Comparison of ENCODE assay signal across 25 cellular contexts in genomic region chr10:3949741-3950140, GRCh38.
DNase-seq lines count a peak whose midpoint lies in the region; ATAC-seq, FAIRE-seq and TF ChIP-seq lines count a peak whose summit lies in the region.
"Had no signal": no experiment of that assay in that cellular context is flagged by ENCODE, and none has a peak within 500 bp of the region (broad histone marks: within the 10 kb centered on the region; RNA-seq: fewer than 3 reads in every experiment).

No MANE protein-coding gene starts in this region.

- no peak overlapping the region for H3K4me3 ChIP-seq in Panc1 (ENCODE audit: low read depth in 2 of 2, low read length in 2 of 2)
- H3K4me3 ChIP-seq: gastroesophageal sphincter, lower lobe of right lung, MG63, right atrium auricular region, SK-N-MC had no signal

- peak overlapping the region; percentile 49 for H3K27ac Mint-ChIP-seq in activated CD4-positive, alpha-beta T cell treated with anti-CD3 and anti-CD28 coated beads, Interleukin-2, amount 10 ng/mL, durations not matched to agents 24 days and 14 days
- H3K27ac Mint-ChIP-seq in activated CD4-positive, alpha-beta T cell treated with anti-CD3 and anti-CD28 coated beads for 36 hours: no peak overlapping the region
- peak overlapping the region; percentile 98 to 99 for H3K27ac Mint-ChIP-seq in effector memory CD8-positive, alpha-beta T cell
- no peak overlapping the region for H3K27ac Mint-ChIP-seq in osteocyte (ENCODE audit: unreplicated experiment)

- peak overlapping the region; percentile 98 for H3K27ac ChIP-seq in Panc1 (ENCODE audit: low read length)
- H3K27ac ChIP-seq: gastroesophageal sphincter, HL-60, lower lobe of right lung, right atrium auricular region, SK-N-MC had no signal

- intact Hi-C loops in activated CD4-positive, alpha-beta T cell treated with anti-CD3 and anti-CD28 coated beads, Interleukin-2, amount 10 ng/mL, durations not matched to agents 24 days and 14 days (cut with micrococcal nuclease): loop anchor here (2.0 to 5.0 kb wide), 3 partner anchors 23 to 703 kb away; no protein-coding TSS in a partner anchor
- intact Hi-C loops in activated CD4-positive, alpha-beta T cell treated with anti-CD3 and anti-CD28 coated beads for 36 hours (cut with DNase I, micrococcal nuclease): loop anchor here in 1 of 2 experiments (5.0 kb wide), 1 partner anchor 703 kb away; no protein-coding TSS in a partner anchor
- intact Hi-C loops in Panc1 (cut with micrococcal nuclease; ENCODE audit: unreplicated experiment): loop anchor here (10.0 kb wide), 1 partner anchor 105 kb away; no protein-coding TSS in a partner anchor

- H3K27me3 ChIP-seq in Panc1 (ENCODE audit: control insufficient read depth, insufficient read depth, low read length): no peaks in the 10 kb centered on the region
- H3K27me3 ChIP-seq: gastroesophageal sphincter, MG63, right atrium auricular region had no signal

- H3K9me3 Mint-ChIP-seq in activated CD4-positive, alpha-beta T cell treated with anti-CD3 and anti-CD28 coated beads, Interleukin-2, amount 10 ng/mL, durations not matched to agents 24 days and 14 days: peaks cover 8% of the 10 kb centered on the region
- no peaks in the 10 kb centered on the region for H3K9me3 Mint-ChIP-seq in activated CD4-positive, alpha-beta T cell treated with anti-CD3 and anti-CD28 coated beads for 36 hours (ENCODE audit: low read depth)
- no peaks in the 10 kb centered on the region for H3K9me3 Mint-ChIP-seq in effector memory CD8-positive, alpha-beta T cell
- no peaks in the 10 kb centered on the region for H3K9me3 Mint-ChIP-seq in osteocyte (ENCODE audit: unreplicated experiment)

- CTCF ChIA-PET in activated CD4-positive, alpha-beta T cell treated with anti-CD3 and anti-CD28 coated beads for 36 hours (lab: Charles Lee): no interaction called here
- CTCF ChIA-PET in Panc1 (lab: Charles Lee): interaction anchor here (1.0 kb wide), 1 partner anchor 9 kb away, joined by 3 read pairs; no protein-coding TSS in a partner anchor

- H3K36me3 ChIP-seq in Panc1 (ENCODE audit: control insufficient read depth, insufficient read depth, low read length): no peaks in the 10 kb centered on the region
- H3K36me3 ChIP-seq: gastroesophageal sphincter, lower lobe of right lung, MG63, right atrium auricular region had no signal

- H3K27me3 Mint-ChIP-seq in activated CD4-positive, alpha-beta T cell treated with anti-CD3 and anti-CD28 coated beads, Interleukin-2, amount 10 ng/mL, durations not matched to agents 24 days and 14 days: no peaks in the 10 kb centered on the region
- no peaks in the 10 kb centered on the region for H3K27me3 Mint-ChIP-seq in activated CD4-positive, alpha-beta T cell treated with anti-CD3 and anti-CD28 coated beads for 36 hours
- H3K27me3 Mint-ChIP-seq in effector memory CD8-positive, alpha-beta T cell: no peaks in the 10 kb centered on the region
- no peaks in the 10 kb centered on the region for H3K27me3 Mint-ChIP-seq in osteocyte (ENCODE audit: unreplicated experiment)
- H3K27me3 Mint-ChIP-seq: activated naive CD8-positive, alpha-beta T cell; brain had no signal

- H3K36me3 Mint-ChIP-seq in activated CD4-positive, alpha-beta T cell treated with anti-CD3 and anti-CD28 coated beads, Interleukin-2, amount 10 ng/mL, durations not matched to agents 24 days and 14 days (ENCODE audit: low read depth): peaks cover 3% of the 10 kb centered on the region
- peaks cover 6% of the 10 kb centered on the region for H3K36me3 Mint-ChIP-seq in activated CD4-positive, alpha-beta T cell treated with anti-CD3 and anti-CD28 coated beads for 36 hours (ENCODE audit: low read depth)
- peaks cover 41% of the 10 kb centered on the region for H3K36me3 Mint-ChIP-seq in effector memory CD8-positive, alpha-beta T cell (ENCODE audit: insufficient read depth)
- H3K36me3 Mint-ChIP-seq in osteocyte (ENCODE audit: unreplicated experiment): no peaks in the 10 kb centered on the region
- H3K36me3 Mint-ChIP-seq: activated naive CD8-positive, alpha-beta T cell; brain had no signal

- H3K4me1 ChIP-seq in Panc1 (ENCODE audit: control insufficient read depth, insufficient read depth, low read length): peaks cover 10% of the 10 kb centered on the region
- H3K4me1 ChIP-seq: lower lobe of right lung had no signal

- peaks cover 44% of the 10 kb centered on the region for H3K4me1 Mint-ChIP-seq in activated CD4-positive, alpha-beta T cell treated with anti-CD3 and anti-CD28 coated beads, Interleukin-2, amount 10 ng/mL, durations not matched to agents 24 days and 14 days
- peaks cover 42% of the 10 kb centered on the region for H3K4me1 Mint-ChIP-seq in activated CD4-positive, alpha-beta T cell treated with anti-CD3 and anti-CD28 coated beads for 36 hours
- H3K4me1 Mint-ChIP-seq in effector memory CD8-positive, alpha-beta T cell (ENCODE audit: low read depth in 2 of 2): peaks cover 53 to 70% of the 10 kb centered on the region in 2 donors
- H3K4me1 Mint-ChIP-seq in osteocyte (ENCODE audit: unreplicated experiment): peaks cover 3% of the 10 kb centered on the region

- no peak for ATAC-seq in activated CD4-positive, alpha-beta T cell treated with anti-CD3 and anti-CD28 coated beads for 36 hours
- ATAC-seq in Panc1: no peak
- no peak for ATAC-seq in effector memory CD8-positive, alpha-beta T cell (replicated peaks)
- ATAC-seq: gastroesophageal sphincter had no signal

- no peak overlapping the region for H3K4me3 Mint-ChIP-seq in activated CD4-positive, alpha-beta T cell treated with anti-CD3 and anti-CD28 coated beads, Interleukin-2, amount 10 ng/mL, durations not matched to agents 24 days and 14 days
- no peak overlapping the region for H3K4me3 Mint-ChIP-seq in activated CD4-positive, alpha-beta T cell treated with anti-CD3 and anti-CD28 coated beads for 36 hours
- peak overlapping the region; percentile 68 to 87 for H3K4me3 Mint-ChIP-seq in effector memory CD8-positive, alpha-beta T cell
- no peak overlapping the region for H3K4me3 Mint-ChIP-seq in osteocyte (ENCODE audit: unreplicated experiment)
- H3K4me3 Mint-ChIP-seq: brain had no signal

- no peak for FAIRE-seq in D721Med (lab: Jason Lieb, UNC)
- FAIRE-seq: GM12892, H1, keratinocyte had no signal

- TF ChIP-seq CTCF in Panc1 (IDR thresholded peaks at IDR 0.05) (no peak), osteocyte (IDR thresholded peaks at IDR 0.05) (no peak), D721Med (IDR thresholded peaks at IDR 0.05; ENCODE audit: insufficient read depth, missing control alignments) (no peak)

- no TSS peak for BruUV-seq in Panc1 (replicated peaks; lab: Mats Ljungman, UMichigan)

- DNase-seq in activated CD4-positive, alpha-beta T cell treated with anti-CD3 and anti-CD28 coated beads, Interleukin-2, amount 10 ng/mL, durations not matched to agents 24 days and 14 days: no peak
- no peak for DNase-seq in activated CD4-positive, alpha-beta T cell treated with anti-CD3 and anti-CD28 coated beads for 36 hours
- DNase-seq in Panc1 (ENCODE audit: low read depth, low spot score) (no peak), osteocyte (ENCODE audit: extremely low spot score, unreplicated experiment) (peak; percentile 48), D721Med (ENCODE audit: insufficient read length, low spot score) (no peak), NCI-H1694 (lab: John Stamatoyannopoulos, UW) (no peak), NCI-H146 treated with DMSO at 0.1 percent for 48 hours (lab: John Stamatoyannopoulos, UW; ENCODE audit: unreplicated experiment) (no peak)
- no peak for DNase-seq in effector memory CD8-positive, alpha-beta T cell
- DNase-seq: DMS79 treated with DMSO at 0.1 percent for 48 hours, hypothalamus, lower lobe of right lung, MG63, NCI-H1436 treated with DMSO at 0.1 percent for 48 hours, NCI-H2171, NCI-H524 treated with DMSO at 0.1 percent for 48 hours, T-helper 9 cell had no signal

- no peaks in the 10 kb centered on the region; the same call in 1 of the 2 replicates for H3K9me3 ChIP-seq in Panc1 (ENCODE audit: control insufficient read depth, insufficient read depth, low read depth, low read length)
- H3K9me3 ChIP-seq: gastroesophageal sphincter, lower lobe of right lung, MG63, right atrium auricular region had no signal

- POLR2A ChIA-PET in activated CD4-positive, alpha-beta T cell treated with anti-CD3 and anti-CD28 coated beads for 36 hours (lab: Charles Lee): no interaction called here
- POLR2A ChIA-PET in Panc1 (lab: Charles Lee): no interaction called here

- in situ Hi-C loops in Panc1 (cut with HindIII; ENCODE audit: low pct_unique_long_range_greater_than_20kb, low sequenced_read_pairs): no loop called here

Comparison
In these comparisons a context has a peak if more than half of its experiments do, and no peak if none do; other contexts are left out.
1. H3K27ac Mint-ChIP-seq: peak in activated CD4-positive, alpha-beta T cell treated with anti-CD3 and anti-CD28 coated beads, Interleukin-2, amount 10 ng/mL, durations not matched to agents 24 days and 14 days (single experiment) and effector memory CD8-positive, alpha-beta T cell (2 of 2); none in activated CD4-positive, alpha-beta T cell treated with anti-CD3 and anti-CD28 coated beads for 36 hours (single experiment) and osteocyte (single experiment).
2. H3K4me3 Mint-ChIP-seq: peak in effector memory CD8-positive, alpha-beta T cell (2 of 2); none in activated CD4-positive, alpha-beta T cell treated with anti-CD3 and anti-CD28 coated beads, Interleukin-2, amount 10 ng/mL, durations not matched to agents 24 days and 14 days (single experiment), activated CD4-positive, alpha-beta T cell treated with anti-CD3 and anti-CD28 coated beads for 36 hours (single experiment) and osteocyte (single experiment).